ENCODE assay signal across 9 cellular contexts in genomic region chr3:143974181-143974876, GRCh38. TPM values are rescaled to one million over a fixed set of nuclear protein-coding genes. Genes with fewer than 3 reads are reported as not detected.
A peak's percentile ranks its signal among the peaks of the same experiment; 100 is the strongest.
DNase-seq lines count a peak whose midpoint lies in the region; ATAC-seq, FAIRE-seq and TF ChIP-seq lines count a peak whose summit lies in the region.
"Had no signal": no experiment of that assay in that cellular context is flagged by ENCODE, and none has a peak within 500 bp of the region (broad histone marks: within the 10 kb centered on the region; RNA-seq: fewer than 3 reads in every experiment).

No MANE protein-coding gene starts in this region.

- H4K20me1 ChIP-seq in GM12878 (ENCODE audit: control insufficient read depth, insufficient read depth): no peaks in the 10 kb centered on the region

- ATAC-seq in heart left ventricle (no peak), left cardiac atrium (no peak), GM12878 (no peak), GM18498 (IDR thresholded peaks at IDR 0.05; ENCODE audit: unreplicated experiment) (no peak)

- intact Hi-C loops in heart left ventricle (cut with DNase I): loop anchor here in 2 of 10 donors (10.0 kb wide), 2 partner anchors 290 to 790 kb away; no protein-coding TSS in a partner anchor
- intact Hi-C loops in left cardiac atrium (cut with DNase I): no loop called here
- intact Hi-C loops in GM12878 (cut with micrococcal nuclease; ENCODE audit: unreplicated experiment): loop anchor here (2.0 to 10.0 kb wide), 4 partner anchors 458 to 796 kb away; no protein-coding TSS in a partner anchor
- intact Hi-C loops in vagina (cut with DNase I): no loop called here

- SMC1A ChIA-PET in GM12878 (lab: Charles Lee; ENCODE audit: uncharacterized antibody, unreplicated experiment): interaction anchor here (0.8 to 5.4 kb wide), 8 partner anchors 9 to 335 kb away, joined by 3 to 53 read pairs (median 4); no protein-coding TSS in a partner anchor

- TF ChIP-seq POLR2A in heart left ventricle (IDR thresholded peaks at IDR 0.05) (no peak), GM12878 (IDR thresholded peaks at IDR 0.05; ENCODE audit: low read depth, low read length) (no peak), vagina (IDR thresholded peaks at IDR 0.05) (no peak)

- no peaks in the 10 kb centered on the region for H3K36me3 ChIP-seq in heart left ventricle
- H3K36me3 ChIP-seq in GM12878 (ENCODE audit: control insufficient read depth in 2 of 2, insufficient read depth in 2 of 2, low read length in 1 of 2): no peaks in the 10 kb centered on the region
- no peaks in the 10 kb centered on the region for H3K36me3 ChIP-seq in mesodermal cell (ENCODE audit: control insufficient read depth, insufficient read depth, low read length)
- no peaks in the 10 kb centered on the region for H3K36me3 ChIP-seq in vagina

- 30 to 46% (median 35%) methylated on average over 5 of the region's 5 CpGs for WGBS in heart left ventricle, 4 donors
- WGBS in GM12878 (ENCODE audit: insufficient coverage, insufficient replicate concordance, low lambda C conversion rate, missing lambda C conversion rate): under 1% methylated on average over 5 of the region's 5 CpGs
- WGBS in mesodermal cell (ENCODE audit: insufficient coverage in 2 of 2), 2 experiments: no CpG with 5 or more reads among the region's 5 CpGs

- H3K27ac ChIP-seq in heart left ventricle: peak overlapping the region in 9 of 12 donors; percentile 53 to 98 (median 96)
- peak overlapping the region; percentile 91 for H3K27ac ChIP-seq in GM12878 (ENCODE audit: control insufficient read depth, insufficient read depth)
- no peak overlapping the region for H3K27ac ChIP-seq in mesodermal cell (ENCODE audit: low read depth, low read length, severe bottlenecking)
- H3K27ac ChIP-seq in vagina: peak overlapping the region; percentile 99

- TF ChIP-seq EP300 in GM12878 (IDR thresholded peaks at IDR 0.05; ENCODE audit: borderline replicate concordance in 1 of 2, control insufficient read depth in 1 of 2, low read depth in 2 of 2, low read length in 2 of 2): no peak

- POLR2A ChIA-PET in GM12878 (lab: Charles Lee): no interaction called here
- POLR2A ChIA-PET in GM10248 (lab: Yijun Ruan, JAX): no interaction called here

- BruUV-seq in GM12878 (replicated peaks; lab: Mats Ljungman, UMichigan): no TSS peak

- FAIRE-seq in GM12878 (lab: Jason Lieb, UNC): no peak

- H3K4me3 ChIP-seq in heart left ventricle (peak overlapping the region; percentile 82 to 97 (median 88)), GM12878 (peak overlapping the region; percentile 87), mesodermal cell (ENCODE audit: extremely low read depth, insufficient read depth, low read length, poor library complexity, severe bottlenecking) (peak overlapping the region; percentile 73), vagina (peak overlapping the region; percentile 72 to 95)

- no peak overlapping the region for H2AFZ ChIP-seq in GM12878 (ENCODE audit: control insufficient read depth, low read depth, low read length)

- CTCF ChIA-PET in GM12878 (lab: Yijun Ruan, JAX): interaction anchor here (0.7 to 2.4 kb wide), 9 partner anchors 9 to 294 kb away, joined by 3 to 7 read pairs (median 3); no protein-coding TSS in a partner anchor
- CTCF ChIA-PET in GM10248 (lab: Yijun Ruan, JAX): interaction anchor here (1.0 to 5.7 kb wide), 4 partner anchors 10 to 153 kb away, joined by 3 to 25 read pairs (median 6); no protein-coding TSS in a partner anchor

- H3K27me3 ChIP-seq in heart left ventricle (no peaks in the 10 kb centered on the region), GM12878 (replicated peaks in 1 of 2; ENCODE audit: control insufficient read depth in 2 of 2, insufficient read depth in 2 of 2, low read length in 1 of 2) (no peaks in the 10 kb centered on the region), vagina (no peaks in the 10 kb centered on the region)

- H3K4me1 ChIP-seq in heart left ventricle (peaks cover 0 to 55% (median 24%) of the 10 kb centered on the region in 12 donors), GM12878 (ENCODE audit: control insufficient read depth, insufficient read depth, low read length) (no peaks in the 10 kb centered on the region), mesodermal cell (ENCODE audit: control insufficient read depth, insufficient read depth, low read length, poor library complexity, severe bottlenecking) (peaks cover 4% of the 10 kb centered on the region), vagina (peaks cover 47% of the 10 kb centered on the region)

- DNase-seq in heart left ventricle: no peak
- no peak for DNase-seq in left cardiac atrium
- no peak for DNase-seq in GM12878 (ENCODE audit: low read depth, low spot score)
- no peak for DNase-seq in vagina (ENCODE audit: extremely low spot score in 2 of 2)
- no peak for DNase-seq in DMS53 treated with DMSO at 0.1 percent for 48 hours (lab: John Stamatoyannopoulos, UW; ENCODE audit: unreplicated experiment)
- DNase-seq in GM10248 (ENCODE audit: extremely low spot score): no peak
- DNase-seq: stimulated activated CD4-positive, alpha-beta T cell treated with anti-CD3 and anti-CD28 coated beads, Interleukin-4, amount 100 ng/mL, for 4 hours had no signal

- in situ Hi-C loops in GM12878 (cut with MboI): loop anchor here (10.0 kb wide), 1 partner anchor 460 kb away; no protein-coding TSS in a partner anchor

- H3K9me3 ChIP-seq in heart left ventricle (no peaks in the 10 kb centered on the region), GM12878 (replicated peaks; ENCODE audit: control insufficient read depth, insufficient read depth, low read length) (no peaks in the 10 kb centered on the region), mesodermal cell (ENCODE audit: control insufficient read depth, low read length) (no peaks in the 10 kb centered on the region), vagina (no peaks in the 10 kb centered on the region)

- no peak for TF ChIP-seq RAD21 in GM12878 (IDR thresholded peaks at IDR 0.05; ENCODE audit: insufficient read depth, low read depth, low read length)

- RAD21 ChIA-PET in GM12878 (lab: Charles Lee; ENCODE audit: unreplicated experiment): interaction anchor here (0.6 to 1.4 kb wide), 3 partner anchors 50 to 293 kb away, joined by 3 read pairs; no protein-coding TSS in a partner anchor

- no peak for TF ChIP-seq CTCF in heart left ventricle (IDR thresholded peaks at IDR 0.05)
- TF ChIP-seq CTCF in GM12878 (IDR thresholded peaks at IDR 0.05 in 2 of 3, conservative IDR thresholded peaks at IDR 0.05 in 1 of 3; ENCODE audit: control insufficient read depth in 2 of 3, extremely low read depth in 1 of 3, insufficient read depth in 1 of 3, low read depth in 3 of 3, low read length in 3 of 3): no peak
- TF ChIP-seq CTCF in vagina (IDR thresholded peaks at IDR 0.05): no peak
- TF ChIP-seq CTCF in GM10248 (IDR thresholded peaks at IDR 0.05; ENCODE audit: control extremely low read depth, extremely low read depth, low read depth, missing control alignments): no peak

- H3K9ac ChIP-seq in GM12878 (ENCODE audit: control insufficient read depth, insufficient read depth, low read length): peak overlapping the region; percentile 92

- H3K79me2 ChIP-seq in GM12878 (ENCODE audit: control insufficient read depth, insufficient read depth, low read length): peaks cover 75% of the 10 kb centered on the region

- peak overlapping the region; percentile 83 for H3K4me2 ChIP-seq in GM12878 (ENCODE audit: control insufficient read depth, insufficient read depth)

TF ChIP-seq in GM12878, 131 proteins besides CTCF, POLR2A, EP300 and RAD21:
- 0 out of 2 replicates have a peak, but pooled peaks have one; percentile 34 for TF ChIP-seq MXI1 (IDR thresholded peaks at IDR 0.05; ENCODE audit: low read depth, low read length)
- no peak for TF ChIP-seq RELA (IDR thresholded peaks at IDR 0.05; ENCODE audit: borderline replicate concordance, partially characterized antibody)
TF ChIP-seq in GM12878: peak in this region for 1.

RNA-seq across cellular contexts. Expression of gene DIPK2A, which starts 2.7 kb away (rescaled TPM):
- total RNA-seq in heart left ventricle (10 to 100 TPM in 5 of 9 donors, 1 to 10 TPM in 4; 5.2 to 13.9 (median 10.5) TPM), left cardiac atrium (10 to 100 TPM; 10.4 to 12.3 TPM), GM12878 (2014; rRNA removed) (28.5 and 36.4 TPM in 2 replicates), GM12878 (2014; rRNA removed; fragmentation: Illumina TruSeq; extraction: Trizol) (15.4 and 15.8 TPM in 2 replicates), GM12878 (2021) (15.6 and 17.3 TPM in 2 replicates), vagina (26.5 TPM)
- polyA plus RNA-seq in heart left ventricle (1 to 10 TPM; 3.3 to 4.7 TPM), GM12878 (2011; rRNA removed) (7.3 and 12.9 TPM in 2 replicates), GM12878 (2014; fragmentation: Illumina TruSeq; extraction: Trizol) (11.4 and 15.5 TPM in 2 replicates), GM12878 (2014; fragmentation: Nextera tagmentation; extraction: Ambion mirVana) (10 to 100 TPM in 1 of 2 experiments, 1 to 10 TPM in 1; 4.6 to 14.5 TPM), GM12878 (2014; rRNA removed) (8.8 and 11.5 TPM in 2 replicates), GM12878 (2016; fragmentation: Nextera tagmentation; extraction: Ambion mirVana) (10 to 100 TPM; 15.9 to 21.9 TPM)
- total RNA-seq in GM12878 (2013; cell fraction: nucleolus; rRNA removed): 23.0 and 26.6 TPM in 2 replicates
- polyA plus RNA-seq in GM12878 (2011; ENCODE audit: low read depth): 3.6 TPM
- 6.1 and 8.6 TPM in 2 replicates for polyA plus RNA-seq in GM12878 (2011; cell fraction: cytosol; rRNA removed)
- 10.5 and 11.1 TPM in 2 replicates for polyA plus RNA-seq in GM12878 (2011; cell fraction: nucleus; rRNA removed)
- 10.7 and 11.5 TPM in 2 replicates for polyA plus RNA-seq in GM12878 (2012)
- polyA minus RNA-seq in GM12878 (2011; rRNA and poly(A)+ RNA removed): 12.8 and 13.2 TPM in 2 replicates
- 13.3 and 14.3 TPM in 2 replicates for polyA minus RNA-seq in GM12878 (2011; cell fraction: cytosol; rRNA and poly(A)+ RNA removed)
- polyA minus RNA-seq in GM12878 (2011; cell fraction: nucleus; rRNA and poly(A)+ RNA removed): 37.1 and 62.5 TPM in 2 replicates
- 14.4 TPM for polyA plus RNA-seq in mesodermal cell (2013, experiment 1 of 2)
- polyA plus RNA-seq in mesodermal cell (2013, experiment 2 of 2): 12.7 TPM
